In the genomic region with DNA sequence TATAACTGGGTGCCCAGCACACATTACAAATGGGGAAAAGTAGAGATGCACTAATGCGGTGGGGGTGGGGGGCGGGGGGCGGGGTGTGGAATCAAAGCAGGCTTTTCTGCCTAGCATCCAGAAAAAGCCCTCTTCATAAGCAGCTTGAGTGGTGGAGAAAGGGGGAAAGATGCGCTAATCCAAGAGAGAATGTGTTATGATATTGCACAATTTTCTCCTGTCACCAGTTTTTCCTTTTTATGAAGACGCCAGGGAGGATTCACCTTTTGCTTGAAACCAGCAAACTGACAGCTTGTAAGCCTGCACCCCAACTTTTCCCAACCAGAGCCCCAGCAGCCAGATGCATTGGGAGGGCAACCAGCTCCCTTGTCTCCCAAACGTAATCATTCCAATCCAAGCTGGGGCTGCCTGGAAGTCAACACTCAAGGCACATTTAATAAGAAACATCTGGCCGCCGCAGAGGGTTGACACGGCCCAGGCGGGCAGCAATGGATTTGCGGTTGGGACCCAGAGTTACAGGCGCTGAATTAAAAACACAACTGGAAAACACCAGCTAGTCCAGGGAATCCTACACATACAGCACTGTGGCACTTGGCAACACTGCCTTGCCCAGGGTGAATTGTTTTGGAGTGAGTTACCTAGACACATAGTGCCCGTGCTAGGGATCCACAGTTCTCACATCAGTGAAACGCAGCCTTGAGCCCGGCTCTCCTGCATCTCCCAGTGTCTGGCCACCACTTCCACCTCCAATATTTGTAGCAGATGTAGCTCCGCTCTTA, we compare ENCODE assay signal across 11 cellular contexts.
DNase-seq lines count a peak whose midpoint lies in the region; ATAC-seq and TF ChIP-seq lines count a peak whose summit lies in the region.
"Had no signal": no experiment of that assay in that cellular context is flagged by ENCODE, and none has a peak within 500 bp of the region (broad histone marks: within the 10 kb centered on the region; RNA-seq: fewer than 3 reads in every experiment).

No MANE protein-coding gene starts in this region.

- peak overlapping the region in 1 of 4 donors; percentile 54 for H3K4me3 ChIP-seq in sigmoid colon
- H3K4me3 ChIP-seq: SK-N-MC had no signal

- peak; percentile 88 for ATAC-seq in SK-N-SH treated with all-trans-retinoic acid at 6 μM for 48 hours
- ATAC-seq in left cardiac atrium: peak; percentile 33 to 39
- ATAC-seq in sciatic nerve: peak; percentile 65
- ATAC-seq in HG03442 (IDR thresholded peaks at IDR 0.05; ENCODE audit: unreplicated experiment): no peak
- ATAC-seq: activated CD8-positive, alpha-beta T cell treated with anti-CD3 and anti-CD28 coated beads, Interleukin-2, amount 10 ng/mL, durations not matched to agents 7 days and 5 days; esophagus mucosa had no signal

- H3K27ac ChIP-seq in sigmoid colon: no peak overlapping the region
- H3K27ac ChIP-seq: SK-N-MC had no signal

- TF ChIP-seq EP300 in sigmoid colon (IDR thresholded peaks at IDR 0.05): no peak

- peaks cover 8 to 63% (median 28%) of the 10 kb centered on the region in 3 donors for H3K27me3 ChIP-seq in sigmoid colon

- H3K36me3 ChIP-seq in sigmoid colon: no peaks in the 10 kb centered on the region

- intact Hi-C loops in left cardiac atrium (cut with DNase I): no loop called here
- intact Hi-C loops in sciatic nerve (cut with DNase I): no loop called here
- intact Hi-C loops in sigmoid colon (cut with DNase I): no loop called here

- TF ChIP-seq POLR2A in sigmoid colon (IDR thresholded peaks at IDR 0.05): no peak

- peak; percentile 86 for DNase-seq in GM03348 (ENCODE audit: low spot score)
- no peak for DNase-seq in left cardiac atrium
- DNase-seq in sciatic nerve (ENCODE audit: low spot score): no peak
- no peak for DNase-seq in NCI-H1694 treated with DMSO at 0.1 percent for 48 hours (lab: John Stamatoyannopoulos, UW)
- DNase-seq in nucleus accumbens (lab: John Stamatoyannopoulos, UW): no peak
- no peak for DNase-seq in sigmoid colon
- DNase-seq: activated CD8-positive, alpha-beta T cell treated with anti-CD3 and anti-CD28 coated beads, Interleukin-2, amount 10 ng/mL, durations not matched to agents 7 days and 5 days had no signal

- no peak for TF ChIP-seq CTCF in sigmoid colon (IDR thresholded peaks at IDR 0.05)

- 59 to 60% methylated on average over 16 of the region's 16 CpGs for WGBS in sigmoid colon, 2 donors

- peaks cover 0 to 29% (median 20%) of the 10 kb centered on the region in 4 donors for H3K4me1 ChIP-seq in sigmoid colon

- no peaks in the 10 kb centered on the region for H3K9me3 ChIP-seq in sigmoid colon

TF ChIP-seq in SK-N-SH treated with all-trans-retinoic acid at 6 μM for 48 hours, 23 proteins besides CTCF, POLR2A, EP300 and RAD21:
- no peak for TF ChIP-seq PATZ1 (CRISPR knock-in tag; IDR thresholded peaks at IDR 0.05; ENCODE audit: borderline replicate concordance)
- TF ChIP-seq, protein P1, sequence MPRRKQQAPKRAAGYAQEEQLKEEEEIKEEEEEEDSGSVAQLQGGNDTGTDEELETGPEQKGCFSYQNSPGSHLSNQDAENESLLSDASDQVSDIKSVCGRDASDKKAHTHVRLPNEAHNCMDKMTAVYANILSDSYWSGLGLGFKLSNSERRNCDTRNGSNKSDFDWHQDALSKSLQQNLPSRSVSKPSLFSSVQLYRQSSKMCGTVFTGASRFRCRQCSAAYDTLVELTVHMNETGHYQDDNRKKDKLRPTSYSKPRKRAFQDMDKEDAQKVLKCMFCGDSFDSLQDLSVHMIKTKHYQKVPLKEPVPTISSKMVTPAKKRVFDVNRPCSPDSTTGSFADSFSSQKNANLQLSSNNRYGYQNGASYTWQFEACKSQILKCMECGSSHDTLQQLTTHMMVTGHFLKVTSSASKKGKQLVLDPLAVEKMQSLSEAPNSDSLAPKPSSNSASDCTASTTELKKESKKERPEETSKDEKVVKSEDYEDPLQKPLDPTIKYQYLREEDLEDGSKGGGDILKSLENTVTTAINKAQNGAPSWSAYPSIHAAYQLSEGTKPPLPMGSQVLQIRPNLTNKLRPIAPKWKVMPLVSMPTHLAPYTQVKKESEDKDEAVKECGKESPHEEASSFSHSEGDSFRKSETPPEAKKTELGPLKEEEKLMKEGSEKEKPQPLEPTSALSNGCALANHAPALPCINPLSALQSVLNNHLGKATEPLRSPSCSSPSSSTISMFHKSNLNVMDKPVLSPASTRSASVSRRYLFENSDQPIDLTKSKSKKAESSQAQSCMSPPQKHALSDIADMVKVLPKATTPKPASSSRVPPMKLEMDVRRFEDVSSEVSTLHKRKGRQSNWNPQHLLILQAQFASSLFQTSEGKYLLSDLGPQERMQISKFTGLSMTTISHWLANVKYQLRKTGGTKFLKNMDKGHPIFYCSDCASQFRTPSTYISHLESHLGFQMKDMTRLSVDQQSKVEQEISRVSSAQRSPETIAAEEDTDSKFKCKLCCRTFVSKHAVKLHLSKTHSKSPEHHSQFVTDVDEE (CRISPR knock-in tag; IDR thresholded peaks at IDR 0.05): 0 out of 2 replicates have a peak, but pooled peaks have one; percentile 57
- TF ChIP-seq TCF4 (CRISPR knock-in tag; IDR thresholded peaks at IDR 0.05; ENCODE audit: borderline replicate concordance): peak; percentile 86; the same call in 1 of the 2 replicates
